ENCODE assay signal across 8 cellular contexts in genomic region chr3:122697952-122698625, GRCh38. TPM values are rescaled to one million over a fixed set of nuclear protein-coding genes. Genes with fewer than 3 reads are reported as not detected.
A peak's percentile ranks its signal among the peaks of the same experiment; 100 is the strongest.
DNase-seq lines count a peak whose midpoint lies in the region; ATAC-seq and TF ChIP-seq lines count a peak whose summit lies in the region.
"Had no signal": no experiment of that assay in that cellular context is flagged by ENCODE, and none has a peak within 500 bp of the region (broad histone marks: within the 10 kb centered on the region; RNA-seq: fewer than 3 reads in every experiment).

No MANE protein-coding gene starts in this region.

- H3K4me3 ChIP-seq in left lung (no peak overlapping the region), transverse colon (no peak overlapping the region)

- H3K36me3 ChIP-seq in left lung, result no peaks in the 10 kb centered on the region
- peaks cover 0 to 48% (median 8%) of the 10 kb centered on the region in 4 donors for H3K36me3 ChIP-seq in transverse colon

- peaks cover 0 to 2% of the 10 kb centered on the region in 2 donors for H3K4me1 ChIP-seq in left lung
- no peaks in the 10 kb centered on the region for H3K4me1 ChIP-seq in transverse colon

- DNase-seq in left lung (no peak), DMS79 treated with DMSO at 0.1 percent for 48 hours (lab: John Stamatoyannopoulos, UW) (no peak), NOMO-1 treated with dmso at 0.1 percent for 144 hours (lab: John Stamatoyannopoulos, UW; ENCODE audit: unreplicated experiment) (no peak), transverse colon (no peak)
- DNase-seq: OCI-M1 had no signal

- TF ChIP-seq POLR2A in transverse colon (IDR thresholded peaks at IDR 0.05), result no peak

- peak; percentile 74 for ATAC-seq in GM18867 (IDR thresholded peaks at IDR 0.05; ENCODE audit: unreplicated experiment)
- ATAC-seq in GM21723 (IDR thresholded peaks at IDR 0.05; ENCODE audit: unreplicated experiment), result peak; percentile 71
- ATAC-seq in HG03558 (IDR thresholded peaks at IDR 0.05; ENCODE audit: extremely low read depth, unreplicated experiment), result peak; percentile 58
- ATAC-seq in left lung, result peak; percentile 57

- H3K27ac ChIP-seq in left lung (no peak overlapping the region), transverse colon (no peak overlapping the region)

- TF ChIP-seq CTCF in left lung (IDR thresholded peaks at IDR 0.05) (no peak), transverse colon (IDR thresholded peaks at IDR 0.05) (no peak)

- TF ChIP-seq EP300 in transverse colon (IDR thresholded peaks at IDR 0.05; ENCODE audit: low read depth), result no peak

- in situ Hi-C loops in transverse colon (cut with MboI; ENCODE audit: low pct_ligation_motif_present in 1 of 4, low pct_unique_long_range_greater_than_20kb in 1 of 4, low sequenced_read_pairs in 3 of 4), result loop anchor here in 2 of 4 donors (25.0 kb wide), 2 partner anchors 286 to 311 kb away; partner anchors contain the start of genes FAM162A (in 1 of the 2), MIX23 (in 1 of the 2) and WDR5B (in 1 of the 2)

- intact Hi-C loops in left lung (cut with DNase I), result no loop called here
- intact Hi-C loops in transverse colon (cut with DNase I; ENCODE audit: low total_unique reads), result no loop called here

- WGBS in transverse colon (ENCODE audit: low coverage in 1 of 2), 2 donors, result 72 to 89% methylated on average over 2 of the region's 2 CpGs

- no peaks in the 10 kb centered on the region for H3K27me3 ChIP-seq in left lung
- no peaks in the 10 kb centered on the region for H3K27me3 ChIP-seq in transverse colon

- H3K9me3 ChIP-seq in left lung (no peaks in the 10 kb centered on the region), transverse colon (no peaks in the 10 kb centered on the region)

RNA-seq across cellular contexts. Expression of gene PARP14, which starts 17.4 kb away (rescaled TPM):
- total RNA-seq in left lung, result 100 to 1,000 TPM; 119 to 138 TPM
- total RNA-seq in transverse colon, result 100 to 1,000 TPM in 1 of 4 donors, 10 to 100 TPM in 3; 35.9 to 211 (median 56.7) TPM
